ENCODE assay signal across 6 cellular contexts in the genomic region with DNA sequence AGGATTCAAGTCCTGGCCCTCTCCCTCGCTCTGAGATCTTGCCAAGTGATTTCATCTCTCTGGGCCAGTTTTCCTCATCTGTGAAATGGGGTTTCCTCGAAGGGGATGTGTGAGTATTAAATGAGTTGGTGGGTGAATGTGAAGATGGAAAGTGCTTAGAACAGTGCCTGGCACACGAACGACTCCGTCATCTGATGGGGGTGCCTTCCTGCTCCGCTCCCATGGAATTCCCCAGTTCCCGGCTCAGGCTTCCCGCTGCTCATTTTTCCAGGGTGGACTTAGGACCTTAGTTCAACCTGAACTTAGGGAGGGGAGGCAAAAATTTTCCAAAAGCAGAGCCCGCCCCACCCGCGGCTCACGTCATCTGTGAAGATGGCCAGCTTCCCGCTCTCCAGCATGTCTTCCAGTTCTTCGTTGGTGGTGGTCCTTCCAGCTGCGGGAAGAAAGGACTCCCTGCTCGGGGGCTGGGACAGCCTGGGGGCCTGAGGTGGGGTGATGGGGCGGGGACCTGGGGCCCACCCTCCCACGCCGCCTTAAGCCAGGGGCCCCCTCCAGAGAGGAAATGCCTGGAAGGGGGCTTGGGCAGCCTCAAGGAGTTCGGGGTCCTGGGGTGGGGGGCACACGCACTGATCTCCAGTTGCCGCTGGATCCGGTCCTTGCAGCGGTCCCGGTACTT. TPM values are rescaled to one million over a fixed set of nuclear protein-coding genes. Genes with fewer than 3 reads are reported as not detected.
DNase-seq lines count a peak whose midpoint lies in the region; ATAC-seq, FAIRE-seq and TF ChIP-seq lines count a peak whose summit lies in the region.

No MANE protein-coding gene starts in this region.

- no peak for TF ChIP-seq CTCF in astrocyte (IDR thresholded peaks at IDR 0.05; ENCODE audit: insufficient read depth, low read depth, low read length)

- no peaks in the 10 kb centered on the region for H3K36me3 ChIP-seq in astrocyte (ENCODE audit: insufficient read depth, low read length)

- H4K20me1 ChIP-seq in astrocyte (ENCODE audit: insufficient read depth, low read length) = no peaks in the 10 kb centered on the region

- H3K36me3 Mint-ChIP-seq in astrocyte (ENCODE audit: low read depth, unreplicated experiment) (peaks cover 10% of the 10 kb centered on the region), naive B cell (no peaks in the 10 kb centered on the region)

- H2AFZ ChIP-seq in astrocyte (ENCODE audit: low read depth, low read length) = peak overlapping the region; percentile 96

- no peak for FAIRE-seq in astrocyte (lab: Jason Lieb, UNC)

- DNase-seq in astrocyte (ENCODE audit: low read depth) = no peak
- no peak for DNase-seq in naive B cell

- H3K4me3 Mint-ChIP-seq in astrocyte (ENCODE audit: unreplicated experiment) (peak overlapping the region; percentile 78), naive B cell (peak overlapping the region; percentile 74 to 93 (median 82))

- no peaks in the 10 kb centered on the region for H3K27me3 ChIP-seq in astrocyte (ENCODE audit: insufficient read depth, low read length)

- peaks cover 29% of the 10 kb centered on the region for H3K4me1 Mint-ChIP-seq in astrocyte (ENCODE audit: low read depth, unreplicated experiment)
- H3K4me1 Mint-ChIP-seq in naive B cell = peaks cover 0 to 3% (median 0%) of the 10 kb centered on the region in 3 donors

- H3K27ac ChIP-seq in astrocyte (ENCODE audit: low read depth, low read length) = peak overlapping the region; percentile 98

- H3K9me3 ChIP-seq in astrocyte (ENCODE audit: insufficient read depth, low read depth, low read length) = no peaks in the 10 kb centered on the region

- ATAC-seq in GM21619 (IDR thresholded peaks at IDR 0.05; ENCODE audit: unreplicated experiment) (peak; percentile 13), naive B cell (ENCODE audit: low read depth in 2 of 2) (no peak), GM19463 (IDR thresholded peaks at IDR 0.05; ENCODE audit: unreplicated experiment) (no peak), GM19328 (IDR thresholded peaks at IDR 0.05; ENCODE audit: unreplicated experiment) (no peak), esophagus mucosa (no peak)

- H3K9me3 Mint-ChIP-seq in astrocyte (ENCODE audit: unreplicated experiment) (no peaks in the 10 kb centered on the region), naive B cell (no peaks in the 10 kb centered on the region)

- H3K79me2 ChIP-seq in astrocyte (ENCODE audit: insufficient read depth, low read length) = no peaks in the 10 kb centered on the region

- H3K4me1 ChIP-seq in astrocyte (ENCODE audit: insufficient read depth, low read length) = peaks cover 33% of the 10 kb centered on the region

- H3K27ac Mint-ChIP-seq in astrocyte (ENCODE audit: unreplicated experiment) (peak overlapping the region; percentile 80), naive B cell (peak overlapping the region in 4 of 6 donors; percentile 64 to 87 (median 73))

- peak overlapping the region; percentile 57 for H3K4me3 ChIP-seq in astrocyte (ENCODE audit: insufficient read depth, low read depth, low read length)

- peak overlapping the region; percentile 98 for H3K4me2 ChIP-seq in astrocyte (ENCODE audit: low read length)

- peak overlapping the region; percentile 82 for H3K9ac ChIP-seq in astrocyte (ENCODE audit: low read length)

- H3K27me3 Mint-ChIP-seq in astrocyte (ENCODE audit: low read depth, unreplicated experiment) (no peaks in the 10 kb centered on the region), naive B cell (peaks cover 0 to under 1% (median 0%) of the 10 kb centered on the region in 3 donors)

RNA-seq across cellular contexts. Expression of a gene that starts 11.5 kb away (rescaled TPM):
- total RNA-seq in astrocyte (8.3 and 9.0 TPM in 2 replicates), esophagus mucosa (14.5 TPM)
- polyA plus RNA-seq in naive B cell (ENCODE audit: low read depth in 6 of 6) = not detected

RNA-seq across cellular contexts. Expression of a gene that starts 14.0 kb away (rescaled TPM):
- 10.7 and 11.0 TPM in 2 replicates for total RNA-seq in astrocyte
- polyA plus RNA-seq in naive B cell (ENCODE audit: low read depth in 6 of 6) = not detected
- 0.80 TPM for total RNA-seq in esophagus mucosa

RNA-seq across cellular contexts. Expression of a gene that starts 36.9 kb away (rescaled TPM):
- total RNA-seq in astrocyte (54.9 and 56.0 TPM in 2 replicates), esophagus mucosa (42.8 TPM)
- 10 to 100 TPM; 17.4 to 37.1 (median 28.6) TPM for polyA plus RNA-seq in naive B cell (ENCODE audit: low read depth in 6 of 6)

RNA-seq across cellular contexts. Expression of a gene that starts 38.9 kb away (rescaled TPM):
- total RNA-seq in astrocyte (15.4 and 18.7 TPM in 2 replicates), esophagus mucosa (8.2 TPM)
- polyA plus RNA-seq in naive B cell (ENCODE audit: low read depth in 6 of 6) = 1 to 10 TPM in 2 of 6 donors, under 1 TPM in 3, not detected in 1; 0.69 to 2.8 (median 0.85) TPM

RNA-seq across cellular contexts. Expression of a gene that starts 47.6 kb away (rescaled TPM):
- total RNA-seq in astrocyte (21.1 and 22.6 TPM in 2 replicates), esophagus mucosa (9.8 TPM)
- polyA plus RNA-seq in naive B cell (ENCODE audit: low read depth in 6 of 6) = 10 to 100 TPM; 65.8 to 83.4 (median 78.3) TPM
